Comparison of ENCODE assay signal across 8 cellular contexts in the genomic region with DNA sequence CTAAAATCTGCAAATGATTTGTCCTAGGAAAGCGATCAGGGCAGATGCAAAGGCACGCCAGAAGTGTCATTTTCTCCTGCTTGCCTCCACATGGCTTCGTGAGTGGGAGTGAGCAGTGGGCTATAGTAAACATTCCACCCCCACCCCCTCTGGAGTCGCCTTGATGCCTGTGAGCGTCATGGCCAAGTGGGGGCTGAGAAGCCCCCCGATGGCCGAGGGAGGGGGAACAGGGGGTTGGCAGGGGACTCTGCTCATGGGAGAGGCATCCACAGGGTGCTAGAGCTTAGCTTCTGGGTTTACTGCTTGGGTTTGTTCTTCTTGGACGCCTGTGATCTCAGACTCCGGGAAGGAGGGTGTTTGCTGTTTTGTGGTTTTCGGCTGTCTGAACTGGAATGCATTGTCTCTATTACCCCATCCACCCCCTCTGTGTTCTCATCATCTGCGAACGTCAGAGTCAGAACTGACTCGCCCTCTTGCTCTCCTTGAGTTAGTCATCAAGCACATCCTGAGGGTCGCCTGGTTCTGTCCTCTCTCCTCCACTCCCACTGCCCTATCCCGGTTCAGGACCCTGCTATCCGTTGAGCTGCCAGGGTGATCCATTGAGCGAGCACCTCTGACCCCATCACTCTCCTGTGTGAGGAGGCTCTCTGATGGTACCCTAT. TPM values are rescaled to one million over a fixed set of nuclear protein-coding genes. Genes with fewer than 3 reads are reported as not detected.
DNase-seq lines count a peak whose midpoint lies in the region; ATAC-seq and TF ChIP-seq lines count a peak whose summit lies in the region.

No MANE protein-coding gene starts in this region.

- DNase-seq in EL = peak; percentile 99
- peak; percentile 98 for DNase-seq in brain pericyte (ENCODE audit: low read depth, low spot score)
- peak; percentile 53 for DNase-seq in mucosa of gallbladder (ENCODE audit: low spot score)
- no peak for DNase-seq in left colon
- DNase-seq in caudate nucleus (lab: John Stamatoyannopoulos, UW) = no peak
- no peak for DNase-seq in NCI-H1092 (lab: John Stamatoyannopoulos, UW)

- intact Hi-C loops in left colon (cut with DNase I, micrococcal nuclease) = no loop called here

- ATAC-seq in HG03175 (IDR thresholded peaks at IDR 0.05; ENCODE audit: unreplicated experiment) (no peak), left colon (no peak)

- H3K27ac ChIP-seq in caudate nucleus (ENCODE audit: low read depth, low read length) = no peak overlapping the region

TF ChIP-seq in PFSK-1, 5 proteins besides CTCF, POLR2A, EP300 and RAD21:
- TF ChIP-seq TAF1 (IDR thresholded peaks at IDR 0.05; ENCODE audit: borderline replicate concordance, insufficient read depth, low read length) (no peak), POLR2AphosphoS5 (IDR thresholded peaks at IDR 0.05; ENCODE audit: low read depth, low read length) (0 out of 2 replicates have a peak, but pooled peaks have one; percentile 36), SIN3A (IDR thresholded peaks at IDR 0.05; ENCODE audit: borderline replicate concordance, insufficient read depth, low read length) (peak; percentile 76; the same call in 1 of the 2 replicates), FOXP2 (optimal IDR thresholded peaks at IDR 0.05; ENCODE audit: borderline replicate concordance, extremely low read depth, extremely low read length, insufficient read depth) (peak; percentile 37)
- TF ChIP-seq, protein P1, sequence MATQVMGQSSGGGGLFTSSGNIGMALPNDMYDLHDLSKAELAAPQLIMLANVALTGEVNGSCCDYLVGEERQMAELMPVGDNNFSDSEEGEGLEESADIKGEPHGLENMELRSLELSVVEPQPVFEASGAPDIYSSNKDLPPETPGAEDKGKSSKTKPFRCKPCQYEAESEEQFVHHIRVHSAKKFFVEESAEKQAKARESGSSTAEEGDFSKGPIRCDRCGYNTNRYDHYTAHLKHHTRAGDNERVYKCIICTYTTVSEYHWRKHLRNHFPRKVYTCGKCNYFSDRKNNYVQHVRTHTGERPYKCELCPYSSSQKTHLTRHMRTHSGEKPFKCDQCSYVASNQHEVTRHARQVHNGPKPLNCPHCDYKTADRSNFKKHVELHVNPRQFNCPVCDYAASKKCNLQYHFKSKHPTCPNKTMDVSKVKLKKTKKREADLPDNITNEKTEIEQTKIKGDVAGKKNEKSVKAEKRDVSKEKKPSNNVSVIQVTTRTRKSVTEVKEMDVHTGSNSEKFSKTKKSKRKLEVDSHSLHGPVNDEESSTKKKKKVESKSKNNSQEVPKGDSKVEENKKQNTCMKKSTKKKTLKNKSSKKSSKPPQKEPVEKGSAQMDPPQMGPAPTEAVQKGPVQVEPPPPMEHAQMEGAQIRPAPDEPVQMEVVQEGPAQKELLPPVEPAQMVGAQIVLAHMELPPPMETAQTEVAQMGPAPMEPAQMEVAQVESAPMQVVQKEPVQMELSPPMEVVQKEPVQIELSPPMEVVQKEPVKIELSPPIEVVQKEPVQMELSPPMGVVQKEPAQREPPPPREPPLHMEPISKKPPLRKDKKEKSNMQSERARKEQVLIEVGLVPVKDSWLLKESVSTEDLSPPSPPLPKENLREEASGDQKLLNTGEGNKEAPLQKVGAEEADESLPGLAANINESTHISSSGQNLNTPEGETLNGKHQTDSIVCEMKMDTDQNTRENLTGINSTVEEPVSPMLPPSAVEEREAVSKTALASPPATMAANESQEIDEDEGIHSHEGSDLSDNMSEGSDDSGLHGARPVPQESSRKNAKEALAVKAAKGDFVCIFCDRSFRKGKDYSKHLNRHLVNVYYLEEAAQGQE (IDR thresholded peaks at IDR 0.05; ENCODE audit: insufficient read depth in 1 of 2, low read depth in 2 of 2, low read length in 2 of 2) = 0 out of 4 replicates have a peak, but pooled peaks of 1 of the 2 experiments have one; percentile 24

RNA-seq across cellular contexts. Expression of a gene that starts 15.4 kb away (rescaled TPM):
- polyA plus RNA-seq in PFSK-1 (2012; ENCODE audit: insufficient read length, low read depth) = not detected
- total RNA-seq in mucosa of gallbladder = 0.23 TPM
- total RNA-seq in left colon = 10 to 100 TPM in 1 of 2 donors, 1 to 10 TPM in 1; 2.5 to 10.5 TPM

RNA-seq across cellular contexts. Expression of a gene that starts 42.7 kb away (rescaled TPM):
- polyA plus RNA-seq in PFSK-1 (2012; ENCODE audit: insufficient read length, low read depth) = 982 TPM
- total RNA-seq in mucosa of gallbladder (351 TPM), left colon (100 to 1,000 TPM; 148 to 209 TPM)

Comparison
In these comparisons a context has a peak if more than half of its experiments do, and no peak if none do; other contexts are left out.
1. DNase-seq: peak in EL (single experiment), brain pericyte (single experiment) and mucosa of gallbladder (single experiment); none in left colon (0 of 2), caudate nucleus (0 of 61) and NCI-H1092 (single experiment).